ENCODE assay signal across 15 cellular contexts in the genomic region with DNA sequence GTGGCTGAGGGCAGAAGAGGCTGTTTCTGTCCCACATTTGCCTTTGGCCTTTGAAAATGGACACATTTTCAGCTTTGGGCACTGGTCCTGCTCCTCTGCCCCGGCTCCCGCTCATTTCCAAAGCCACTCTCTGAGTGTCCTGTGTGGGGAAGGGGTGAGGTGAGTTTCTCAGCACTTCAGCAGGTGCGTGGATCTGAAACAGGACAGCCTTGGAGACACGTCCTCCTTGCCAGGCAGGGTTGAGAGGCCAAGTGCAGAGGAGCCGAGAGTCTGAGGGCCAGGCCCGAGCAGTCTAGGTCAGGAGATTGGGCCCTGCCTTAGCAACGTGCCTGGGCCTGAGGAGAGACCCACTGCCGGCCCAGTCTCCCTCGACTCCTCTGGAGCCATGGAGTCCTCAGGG. TPM values are rescaled to one million over a fixed set of nuclear protein-coding genes. Genes with fewer than 3 reads are reported as not detected.
"Had no signal": no experiment of that assay in that cellular context is flagged by ENCODE, and none has a peak within 500 bp of the region (broad histone marks: within the 10 kb centered on the region; RNA-seq: fewer than 3 reads in every experiment).

No MANE protein-coding gene starts in this region.

- DNase-seq: activated CD4-positive, alpha-beta T cell treated with anti-CD3 and anti-CD28 coated beads for 1 hour; dermis blood vessel endothelial cell; effector memory CD4-positive, alpha-beta T cell; esophagus squamous epithelium; stimulated activated CD4-positive, alpha-beta T cell treated with anti-CD3 and anti-CD28 coated beads, Interleukin-2, amount 100 ng/mL, for 24 hours; stimulated activated naive CD8-positive, alpha-beta T cell treated with anti-CD3 and anti-CD28 coated beads, Interleukin-15, Interleukin-2, amounts not matched to agents 100 U/mL and 50 U/mL, for 24 hours; substantia nigra; trophoblast cell; WERI-Rb-1 had no signal

- H3K27ac ChIP-seq: cardiac muscle cell, esophagus squamous epithelium, right atrium auricular region, WERI-Rb-1 had no signal

- H3K4me1 ChIP-seq: esophagus squamous epithelium, right atrium auricular region had no signal

- H3K9me3 Mint-ChIP-seq: natural killer cell treated with Interleukin-12 subunit alpha and Interleukin-12 subunit beta and Interleukin-15 and Interleukin-18, amount 100 ng/mL, for 72 hours had no signal

- H3K4me3 Mint-ChIP-seq: activated naive CD8-positive, alpha-beta T cell; natural killer cell treated with Interleukin-12 subunit alpha and Interleukin-12 subunit beta and Interleukin-15 and Interleukin-18, amount 100 ng/mL, for 72 hours had no signal

- H3K4me3 ChIP-seq: cardiac muscle cell, esophagus squamous epithelium, lung, right atrium auricular region had no signal

- H3K36me3 ChIP-seq: cardiac muscle cell, esophagus squamous epithelium, right atrium auricular region, WERI-Rb-1 had no signal

- H3K9me3 ChIP-seq: esophagus squamous epithelium, right atrium auricular region had no signal

- H3K27me3 ChIP-seq: right atrium auricular region had no signal

- H3K36me3 Mint-ChIP-seq: activated naive CD8-positive, alpha-beta T cell; natural killer cell treated with Interleukin-12 subunit alpha and Interleukin-12 subunit beta and Interleukin-15 and Interleukin-18, amount 100 ng/mL, for 72 hours had no signal

- H3K27me3 Mint-ChIP-seq: activated naive CD8-positive, alpha-beta T cell; natural killer cell treated with Interleukin-12 subunit alpha and Interleukin-12 subunit beta and Interleukin-15 and Interleukin-18, amount 100 ng/mL, for 72 hours had no signal

- H3K27ac Mint-ChIP-seq: activated naive CD8-positive, alpha-beta T cell; natural killer cell treated with Interleukin-12 subunit alpha and Interleukin-12 subunit beta and Interleukin-15 and Interleukin-18, amount 100 ng/mL, for 72 hours had no signal

- ATAC-seq: natural killer cell treated with Interleukin-12 subunit alpha and Interleukin-12 subunit beta and Interleukin-15 and Interleukin-18, amount 100 ng/mL, for 72 hours; stimulated activated naive CD8-positive, alpha-beta T cell treated with anti-CD3 and anti-CD28 coated beads, Interleukin-15, Interleukin-2, amounts not matched to agents 100 U/mL and 50 U/mL, for 24 hours had no signal

RNA-seq across cellular contexts. Expression of a gene that starts 21.9 kb away (rescaled TPM):
- total RNA-seq: cardiac muscle cell; dermis blood vessel endothelial cell; esophagus squamous epithelium; lung; natural killer cell treated with Interleukin-12 subunit alpha and Interleukin-12 subunit beta and Interleukin-15 and Interleukin-18, amount 100 ng/mL, for 72 hours; right atrium auricular region; T-helper 2 cell treated with Interferon-gamma antibody and Interleukin-4, amounts not matched to agents 100 ng/mL and 5 ng/mL, for 36 hours had no signal
- polyA plus RNA-seq: cardiac muscle cell, lung had no signal

RNA-seq across cellular contexts. Expression of a gene that starts 27.4 kb away (rescaled TPM):
- total RNA-seq: cardiac muscle cell; dermis blood vessel endothelial cell; esophagus squamous epithelium; natural killer cell treated with Interleukin-12 subunit alpha and Interleukin-12 subunit beta and Interleukin-15 and Interleukin-18, amount 100 ng/mL, for 72 hours; right atrium auricular region; T-helper 2 cell treated with Interferon-gamma antibody and Interleukin-4, amounts not matched to agents 100 ng/mL and 5 ng/mL, for 36 hours had no signal
- polyA plus RNA-seq: cardiac muscle cell had no signal

RNA-seq across cellular contexts. Expression of a gene that starts 53.5 kb away (rescaled TPM):
- total RNA-seq: dermis blood vessel endothelial cell; natural killer cell treated with Interleukin-12 subunit alpha and Interleukin-12 subunit beta and Interleukin-15 and Interleukin-18, amount 100 ng/mL, for 72 hours; right atrium auricular region had no signal

RNA-seq across cellular contexts. Expression of a gene that starts 55.5 kb away (rescaled TPM):
- total RNA-seq: cardiac muscle cell; dermis blood vessel endothelial cell; esophagus squamous epithelium; natural killer cell treated with Interleukin-12 subunit alpha and Interleukin-12 subunit beta and Interleukin-15 and Interleukin-18, amount 100 ng/mL, for 72 hours; right atrium auricular region; T-helper 2 cell treated with Interferon-gamma antibody and Interleukin-4, amounts not matched to agents 100 ng/mL and 5 ng/mL, for 36 hours had no signal
- polyA plus RNA-seq: cardiac muscle cell had no signal
